Comparison of ENCODE assay signal across 18 cellular contexts in genomic region chr6:112701201-112701600, GRCh38.
A peak's percentile ranks its signal among the peaks of the same experiment; 100 is the strongest.
DNase-seq lines count a peak whose midpoint lies in the region; ATAC-seq, FAIRE-seq and TF ChIP-seq lines count a peak whose summit lies in the region.
"Had no signal": no experiment of that assay in that cellular context is flagged by ENCODE, and none has a peak within 500 bp of the region (broad histone marks: within the 10 kb centered on the region; RNA-seq: fewer than 3 reads in every experiment).

No MANE protein-coding gene starts in this region.

- peaks cover 12% of the 10 kb centered on the region for H3K9me3 Mint-ChIP-seq in activated T-helper 17 cell treated with anti-CD3 and anti-CD28 coated beads, Interleukin-2, amount 50 U/mL, for 72 hours
- H3K9me3 Mint-ChIP-seq in neural progenitor cell, result peaks cover 8% of the 10 kb centered on the region

- H3K4me3 ChIP-seq in left ventricle myocardium inferior (no peak overlapping the region), neural progenitor cell (no peak overlapping the region)
- H3K4me3 ChIP-seq: coronary artery had no signal

- TF ChIP-seq CTCF in left ventricle myocardium inferior (IDR thresholded peaks at IDR 0.05; ENCODE audit: borderline replicate concordance) (no peak), neural progenitor cell (IDR thresholded peaks at IDR 0.05) (no peak)

- H3K27me3 Mint-ChIP-seq in activated T-helper 17 cell treated with anti-CD3 and anti-CD28 coated beads, Interleukin-2, amount 50 U/mL, for 72 hours, result no peaks in the 10 kb centered on the region
- H3K27me3 Mint-ChIP-seq in neural progenitor cell (ENCODE audit: insufficient read depth, low read depth), result peaks cover 2% of the 10 kb centered on the region

- no peak overlapping the region for H3K27ac ChIP-seq in left ventricle myocardium inferior (replicated peaks)
- no peak overlapping the region for H3K27ac ChIP-seq in neural progenitor cell
- H3K27ac ChIP-seq: coronary artery, foreskin keratinocyte, neutrophil had no signal

- no peak overlapping the region for H3K9ac ChIP-seq in neural progenitor cell

- no peaks in the 10 kb centered on the region for H3K36me3 Mint-ChIP-seq in activated T-helper 17 cell treated with anti-CD3 and anti-CD28 coated beads, Interleukin-2, amount 50 U/mL, for 72 hours (ENCODE audit: low read depth)
- H3K36me3 Mint-ChIP-seq in neural progenitor cell, result no peaks in the 10 kb centered on the region

- DNase-seq in Right ventricle myocardium superior (peak; percentile 41), left ventricle myocardium inferior (no peak), NCI-H69 (lab: John Stamatoyannopoulos, UW) (peak; percentile 5), foreskin melanocyte (peak; percentile 3), urothelium cell line (ENCODE audit: low spot score) (peak; percentile 4), neural progenitor cell (ENCODE audit: low spot score) (no peak)
- DNase-seq: activated naive CD4-positive, alpha-beta T cell treated with anti-CD3 and anti-CD28 coated beads for 36 hours; DMS53; foreskin keratinocyte; H9; NCI-H1694 treated with DMSO at 0.1 percent for 48 hours; stimulated activated CD4-positive, alpha-beta T cell treated with anti-CD3 and anti-CD28 coated beads, Interleukin-15, amount 100 ng/mL, for 24 hours; stimulated activated CD8-positive, alpha-beta memory T cell treated with anti-CD3 and anti-CD28 coated beads, Interleukin-4, amount 100 ng/mL, for 48 hours had no signal

- no peaks in the 10 kb centered on the region for H3K4me1 Mint-ChIP-seq in activated T-helper 17 cell treated with anti-CD3 and anti-CD28 coated beads, Interleukin-2, amount 50 U/mL, for 72 hours
- peaks cover 15% of the 10 kb centered on the region for H3K4me1 Mint-ChIP-seq in neural progenitor cell

- ATAC-seq in Right ventricle myocardium superior (ENCODE audit: poor library complexity), result no peak
- ATAC-seq in activated T-helper 17 cell treated with anti-CD3 and anti-CD28 coated beads, Interleukin-2, amount 50 U/mL, for 72 hours (replicated peaks), result no peak
- ATAC-seq in HG03095 (IDR thresholded peaks at IDR 0.05; ENCODE audit: unreplicated experiment), result no peak
- ATAC-seq: foreskin keratinocyte, HepG2 had no signal

- H3K4me3 Mint-ChIP-seq in activated T-helper 17 cell treated with anti-CD3 and anti-CD28 coated beads, Interleukin-2, amount 50 U/mL, for 72 hours, result no peak overlapping the region
- no peak overlapping the region for H3K4me3 Mint-ChIP-seq in neural progenitor cell
- H3K4me3 Mint-ChIP-seq: activated naive CD4-positive, alpha-beta T cell treated with anti-CD3 and anti-CD28 coated beads for 36 hours; H9 had no signal

- no peak overlapping the region for H2AFZ ChIP-seq in neural progenitor cell (replicated peaks)

- no peaks in the 10 kb centered on the region for H3F3A ChIP-seq in neural progenitor cell (ENCODE audit: low read depth)

- no peaks in the 10 kb centered on the region for H3K36me3 ChIP-seq in left ventricle myocardium inferior
- H3K36me3 ChIP-seq in neural progenitor cell, result no peaks in the 10 kb centered on the region
- H3K36me3 ChIP-seq: neutrophil had no signal

- H4K20me1 ChIP-seq in neural progenitor cell (ENCODE audit: low read depth), result no peaks in the 10 kb centered on the region

- H3K4me1 ChIP-seq in left ventricle myocardium inferior (no peaks in the 10 kb centered on the region), neural progenitor cell (no peaks in the 10 kb centered on the region)
- H3K4me1 ChIP-seq: foreskin keratinocyte had no signal

- H3K27ac Mint-ChIP-seq in activated T-helper 17 cell treated with anti-CD3 and anti-CD28 coated beads, Interleukin-2, amount 50 U/mL, for 72 hours, result no peak overlapping the region
- no peak overlapping the region for H3K27ac Mint-ChIP-seq in neural progenitor cell
- H3K27ac Mint-ChIP-seq: activated naive CD4-positive, alpha-beta T cell treated with anti-CD3 and anti-CD28 coated beads for 36 hours; H9 had no signal

- FAIRE-seq in urothelium cell line (lab: Jason Lieb, UNC), result no peak
- FAIRE-seq: HepG2 had no signal

- H3K9me3 ChIP-seq in left ventricle myocardium inferior (replicated peaks) (no peaks in the 10 kb centered on the region), neural progenitor cell (ENCODE audit: low read depth) (no peaks in the 10 kb centered on the region)
- H3K9me3 ChIP-seq: neutrophil had no signal

- no peaks in the 10 kb centered on the region for H3K79me2 ChIP-seq in neural progenitor cell (ENCODE audit: low read depth)

- intact Hi-C loops in Right ventricle myocardium superior (cut with DNase I) (no loop called here), left ventricle myocardium inferior (cut with micrococcal nuclease) (no loop called here)

- no peak overlapping the region for H3K4me2 ChIP-seq in neural progenitor cell

- H3K27me3 ChIP-seq in left ventricle myocardium inferior (ENCODE audit: low read depth) (no peaks in the 10 kb centered on the region), neural progenitor cell (no peaks in the 10 kb centered on the region)
- H3K27me3 ChIP-seq: foreskin keratinocyte, neutrophil had no signal

Comparison
In these comparisons a context has a peak if more than half of its experiments do, and no peak if none do; other contexts are left out.
1. DNase-seq: peak in Right ventricle myocardium superior (single experiment), NCI-H69 (single experiment), foreskin melanocyte (single experiment) and urothelium cell line (single experiment); none in left ventricle myocardium inferior (single experiment) and neural progenitor cell (single experiment).